19 cellular contexts compared by ENCODE assay signal in genomic region chr12:104411826-104412626, GRCh38. TPM values are rescaled to one million over a fixed set of nuclear protein-coding genes. Genes with fewer than 3 reads are reported as not detected.
DNase-seq lines count a peak whose midpoint lies in the region; ATAC-seq, FAIRE-seq and TF ChIP-seq lines count a peak whose summit lies in the region.
"Had no signal": no experiment of that assay in that cellular context is flagged by ENCODE, and none has a peak within 500 bp of the region (broad histone marks: within the 10 kb centered on the region; RNA-seq: fewer than 3 reads in every experiment).

No MANE protein-coding gene starts in this region.

- no peak overlapping the region for H3K56ac ChIP-seq in H1 (replicated peaks; ENCODE audit: insufficient read length, low read depth, low read length)

- no peak overlapping the region for H2BK12ac ChIP-seq in H1 (ENCODE audit: low read depth, low read length)

- no peak overlapping the region for H2BK5ac ChIP-seq in H1 (ENCODE audit: low read depth, low read length)

- no peak overlapping the region for H3K14ac ChIP-seq in H1 (ENCODE audit: insufficient read length)

- H3K36me3 ChIP-seq in BE2C (no peaks in the 10 kb centered on the region), H1 (ENCODE audit: control insufficient read depth in 2 of 4, insufficient read depth in 4 of 4, low read length in 3 of 4) (no peaks in the 10 kb centered on the region; a peak in 1 of 8 replicates), neural progenitor cell (no peaks in the 10 kb centered on the region)
- H3K36me3 ChIP-seq: esophagus muscularis mucosa had no signal

- H3K4me2 ChIP-seq in H1 (ENCODE audit: insufficient read depth in 1 of 2, low read depth in 2 of 2, low read length in 2 of 2) (no peak overlapping the region), neural progenitor cell (no peak overlapping the region)

- peak overlapping the region; percentile 42 for H4K91ac ChIP-seq in H1 (replicated peaks; ENCODE audit: insufficient read length, low read length)

- H3K27ac ChIP-seq in H1 (ENCODE audit: low read depth, low read length) (no peak overlapping the region), neural progenitor cell (no peak overlapping the region)
- H3K27ac ChIP-seq: body of pancreas, esophagus muscularis mucosa, HL-60, psoas muscle had no signal

- H3K27ac Mint-ChIP-seq in neural progenitor cell = peak overlapping the region; percentile 2
- H3K27ac Mint-ChIP-seq in activated CD4-positive, alpha-beta T cell treated with anti-CD3 and anti-CD28 coated beads for 36 hours = no peak overlapping the region

- H4K20me1 ChIP-seq in H1 (replicated peaks in 1 of 2; ENCODE audit: control insufficient read depth in 1 of 2, insufficient read depth in 2 of 2, low read length in 2 of 2) = no peaks in the 10 kb centered on the region
- no peaks in the 10 kb centered on the region for H4K20me1 ChIP-seq in neural progenitor cell (ENCODE audit: low read depth)

- H3K4me1 ChIP-seq in BE2C = peaks cover 30% of the 10 kb centered on the region
- H3K4me1 ChIP-seq in H1 (replicated peaks in 1 of 4; ENCODE audit: control insufficient read depth in 3 of 4, insufficient read depth in 4 of 4, low read length in 3 of 4) = peaks cover 3 to 13% (median 8%) of the 10 kb centered on the region in 4 experiments
- peaks cover 12% of the 10 kb centered on the region for H3K4me1 ChIP-seq in neural progenitor cell
- H3K4me1 ChIP-seq: esophagus muscularis mucosa, psoas muscle had no signal

- H3K4me1 Mint-ChIP-seq in neural progenitor cell = peaks cover 3% of the 10 kb centered on the region
- peaks cover 12% of the 10 kb centered on the region for H3K4me1 Mint-ChIP-seq in activated CD4-positive, alpha-beta T cell treated with anti-CD3 and anti-CD28 coated beads for 36 hours

- ATAC-seq in HG03460 (IDR thresholded peaks at IDR 0.05; ENCODE audit: unreplicated experiment) (no peak), HG03095 (IDR thresholded peaks at IDR 0.05; ENCODE audit: unreplicated experiment) (no peak)
- ATAC-seq in activated CD4-positive, alpha-beta T cell treated with anti-CD3 and anti-CD28 coated beads for 36 hours = no peak
- ATAC-seq: body of pancreas, left ventricle myocardium superior, Panc1, psoas muscle had no signal

- H2AK5ac ChIP-seq in H1 (ENCODE audit: low read depth, low read length) = no peak overlapping the region

- H3K4me3 ChIP-seq in BE2C (ENCODE audit: low read depth, low read length) (no peak overlapping the region), H1 (ENCODE audit: extremely low read depth in 1 of 4, insufficient read depth in 2 of 4, low read depth in 3 of 4, low read length in 4 of 4) (no peak overlapping the region), neural progenitor cell (no peak overlapping the region)
- H3K4me3 ChIP-seq: body of pancreas, esophagus muscularis mucosa, psoas muscle had no signal

- no peak overlapping the region for H2BK15ac ChIP-seq in H1 (ENCODE audit: low read length)

- POLR2A ChIA-PET in H1 (lab: Charles Lee; ENCODE audit: partially characterized antibody) = interaction anchor here (1.2 kb wide), 1 partner anchor 9 kb away, joined by 3 read pairs; no protein-coding TSS in a partner anchor
- POLR2A ChIA-PET in activated CD4-positive, alpha-beta T cell treated with anti-CD3 and anti-CD28 coated beads for 36 hours (lab: Charles Lee) = no interaction called here

- TF ChIP-seq EP300 in H1 (IDR thresholded peaks at IDR 0.05; ENCODE audit: borderline replicate concordance in 1 of 2, low read depth in 2 of 2, low read length in 2 of 2) = no peak

- no peak for TF ChIP-seq CTCF in BE2C (IDR thresholded peaks at IDR 0.05; ENCODE audit: low read depth, low read length)
- TF ChIP-seq CTCF in H1 (IDR thresholded peaks at IDR 0.05; ENCODE audit: control extremely low read depth in 1 of 3, insufficient read depth in 1 of 3, low read depth in 1 of 3, low read length in 3 of 3) = no peak
- TF ChIP-seq CTCF in neural progenitor cell (IDR thresholded peaks at IDR 0.05) = no peak

- H3K9ac ChIP-seq in H1 (replicated peaks in 1 of 4; ENCODE audit: extremely low read depth in 1 of 4, low read depth in 3 of 4, low read length in 3 of 4) (no peak overlapping the region), neural progenitor cell (no peak overlapping the region)

- H3K18ac ChIP-seq in H1 (ENCODE audit: extremely low read depth, low read length) = no peak overlapping the region

- H3K9me3 ChIP-seq in BE2C (no peaks in the 10 kb centered on the region), H1 (ENCODE audit: insufficient read depth in 2 of 2, low read depth in 1 of 2, low read length in 1 of 2) (no peaks in the 10 kb centered on the region), neural progenitor cell (ENCODE audit: low read depth) (no peaks in the 10 kb centered on the region)
- H3K9me3 ChIP-seq: body of pancreas, esophagus muscularis mucosa, psoas muscle had no signal

- peaks cover 1% of the 10 kb centered on the region; the same call in 1 of the 2 replicates for H3K23me2 ChIP-seq in H1 (ENCODE audit: low read depth, low read length)

- no peak for TF ChIP-seq RAD21 in H1 (IDR thresholded peaks at IDR 0.05 in 1 of 2, conservative IDR thresholded peaks at IDR 0.05 in 1 of 2; ENCODE audit: low read depth in 2 of 2, low read length in 2 of 2)

- no peaks in the 10 kb centered on the region for H3K79me1 ChIP-seq in H1 (ENCODE audit: low read depth, low read length)

- no peak for TF ChIP-seq POLR2A in H1 (IDR thresholded peaks at IDR 0.05; ENCODE audit: control extremely low read depth in 1 of 2, low read depth in 2 of 2, low read length in 2 of 2)

- CTCF ChIA-PET in H1 (lab: Charles Lee; ENCODE audit: partially characterized antibody) = interaction anchor here (0.6 to 1.2 kb wide), 4 partner anchors 116 to 642 kb away, joined by 3 to 4 read pairs (median 3); no protein-coding TSS in a partner anchor
- CTCF ChIA-PET in activated CD4-positive, alpha-beta T cell treated with anti-CD3 and anti-CD28 coated beads for 36 hours (lab: Charles Lee) = interaction anchor here (1.1 kb wide), 2 partner anchors 9 to 40 kb away, joined by 3 read pairs; no protein-coding TSS in a partner anchor

- no peak overlapping the region for H3K23ac ChIP-seq in H1 (ENCODE audit: insufficient read length)

- H3K9me3 Mint-ChIP-seq in neural progenitor cell = no peaks in the 10 kb centered on the region
- H3K9me3 Mint-ChIP-seq in activated CD4-positive, alpha-beta T cell treated with anti-CD3 and anti-CD28 coated beads for 36 hours (ENCODE audit: low read depth) = no peaks in the 10 kb centered on the region

- intact Hi-C loops in activated CD4-positive, alpha-beta T cell treated with anti-CD3 and anti-CD28 coated beads for 36 hours (cut with DNase I, micrococcal nuclease) = no loop called here

- no peaks in the 10 kb centered on the region for H3K36me3 Mint-ChIP-seq in neural progenitor cell
- H3K36me3 Mint-ChIP-seq in activated CD4-positive, alpha-beta T cell treated with anti-CD3 and anti-CD28 coated beads for 36 hours (ENCODE audit: low read depth) = no peaks in the 10 kb centered on the region

- peak; percentile 33 for DNase-seq in BE2C
- peak; percentile 13 for DNase-seq in HT1080 (ENCODE audit: low read depth)
- DNase-seq in H1 (ENCODE audit: low read depth in 1 of 2, low spot score in 2 of 2) = no peak
- no peak for DNase-seq in neural progenitor cell (ENCODE audit: low spot score)
- DNase-seq in activated CD4-positive, alpha-beta T cell treated with anti-CD3 and anti-CD28 coated beads for 36 hours = no peak
- DNase-seq in NCI-H345 treated with DMSO at 0.1 percent for 48 hours (lab: John Stamatoyannopoulos, UW; ENCODE audit: unreplicated experiment) = no peak
- DNase-seq: activated gamma-delta T cell treated with Interleukin-2 at 50 U/mL for 16 hours, body of pancreas, Kasumi-1, left ventricle myocardium superior, NCI-H1417 treated with DMSO at 0.1 percent for 48 hours, NCI-H524, psoas muscle had no signal

- peaks cover 3% of the 10 kb centered on the region for H3F3A ChIP-seq in neural progenitor cell (ENCODE audit: low read depth)

- no peak overlapping the region for H2BK20ac ChIP-seq in H1 (ENCODE audit: low read length)

- WGBS in H1 (ENCODE audit: extremely low coverage in 1 of 2, insufficient coverage in 1 of 2, insufficient read length in 1 of 2, insufficient replicate concordance in 2 of 2, low coverage in 1 of 2, low lambda C conversion rate in 2 of 2, missing lambda C conversion rate in 1 of 2), 2 experiments = 86% methylated on average over 16 of the region's 16 CpGs; no CpG with 5 or more reads in 1 of the 2 experiments

- H2AFZ ChIP-seq in H1 (ENCODE audit: low read length) (no peak overlapping the region), neural progenitor cell (replicated peaks) (no peak overlapping the region)

- H4K5ac ChIP-seq in H1 (ENCODE audit: insufficient read length, low read depth, low read length) = no peak overlapping the region

- H2BK120ac ChIP-seq in H1 (replicated peaks; ENCODE audit: low read depth, low read length) = no peak overlapping the region

- H3K4me3 Mint-ChIP-seq in neural progenitor cell = no peak overlapping the region
- no peak overlapping the region for H3K4me3 Mint-ChIP-seq in activated CD4-positive, alpha-beta T cell treated with anti-CD3 and anti-CD28 coated beads for 36 hours

- H3K27me3 Mint-ChIP-seq in neural progenitor cell (ENCODE audit: insufficient read depth, low read depth) = no peaks in the 10 kb centered on the region
- no peaks in the 10 kb centered on the region for H3K27me3 Mint-ChIP-seq in activated CD4-positive, alpha-beta T cell treated with anti-CD3 and anti-CD28 coated beads for 36 hours

- H4K8ac ChIP-seq in H1 (ENCODE audit: extremely low read depth, insufficient read depth, low read length) = no peak overlapping the region

- H3K4ac ChIP-seq in H1 (replicated peaks; ENCODE audit: insufficient read length, low read depth, low read length) = no peak overlapping the region

- H3K27me3 ChIP-seq in BE2C (no peaks in the 10 kb centered on the region), H1 (replicated peaks in 1 of 4; ENCODE audit: control insufficient read depth in 3 of 4, extremely low read depth in 1 of 4, insufficient read depth in 3 of 4, low read length in 3 of 4) (peaks cover 0 to 2% (median 0%) of the 10 kb centered on the region in 4 experiments; a peak in 3 of 7 replicates), neural progenitor cell (no peaks in the 10 kb centered on the region)
- H3K27me3 ChIP-seq: body of pancreas, esophagus muscularis mucosa had no signal

- no peak for FAIRE-seq in H1 (lab: Jason Lieb, UNC)
- FAIRE-seq: GM19239 had no signal

- H3K79me2 ChIP-seq in H1 (ENCODE audit: control insufficient read depth in 1 of 2, insufficient read depth in 2 of 2, low read length in 2 of 2) (no peaks in the 10 kb centered on the region), neural progenitor cell (ENCODE audit: low read depth) (no peaks in the 10 kb centered on the region)

RNA-seq across cellular contexts. Expression of gene CHST11, which starts 44.7 kb away (rescaled TPM):
- polyA plus RNA-seq in BE2C (2012; ENCODE audit: insufficient read depth, insufficient read length, low read depth) = 38.2 TPM
- total RNA-seq in HT1080 (2014; rRNA removed; shearing (Covaris generic)) = 38.0 and 54.3 TPM in 2 replicates
- 29.8 and 35.2 TPM in 2 replicates for polyA plus RNA-seq in HT1080 (2015; cell fraction: cytosol; rRNA removed)
- polyA plus RNA-seq in HT1080 (2015; cell fraction: nucleus; rRNA removed) = 46.0 and 49.2 TPM in 2 replicates
- total RNA-seq in H1 (2021; fragmentation: NEBNext Ultra II Directional; extraction: Animal tissue kit (Norgen Biotek cat#: 25700)) = 14.4 and 15.5 TPM in 2 replicates
- polyA plus RNA-seq in H1 (2011; rRNA removed) = 20.8 and 22.7 TPM in 2 replicates
- polyA plus RNA-seq in H1 (2011; cell fraction: cytosol; rRNA removed) = 22.9 TPM
- 22.8 TPM for polyA plus RNA-seq in H1 (2011; cell fraction: nucleus; rRNA removed)
- polyA plus RNA-seq in H1 (2012, experiment 1 of 2) = 9.2 to 10.4 TPM (median 10.0 TPM) in 4 replicates
- 3.5 TPM for polyA plus RNA-seq in H1 (2012, experiment 2 of 2)
- polyA plus RNA-seq in H1 (2013, experiment 1 of 2) = 8.5 TPM
- polyA plus RNA-seq in H1 (2013, experiment 2 of 2) = 9.3 TPM
- 8.6 and 8.9 TPM in 2 replicates for polyA minus RNA-seq in H1 (2011; rRNA and poly(A)+ RNA removed)
- 11.2 TPM for polyA minus RNA-seq in H1 (2011; cell fraction: cytosol; rRNA and poly(A)+ RNA removed)
- polyA minus RNA-seq in H1 (2011; cell fraction: nucleus; rRNA and poly(A)+ RNA removed) = 19.0 TPM
- total RNA-seq in neural progenitor cell (ENCODE audit: low replicate concordance) = 7.7 and 10.2 TPM in 2 replicates
- total RNA-seq in activated CD4-positive, alpha-beta T cell treated with anti-CD3 and anti-CD28 coated beads for 36 hours = 10 to 100 TPM; 33.3 to 33.6 TPM

Comparison
In these comparisons a context has a peak if more than half of its experiments do, and no peak if none do; other contexts are left out.
1. DNase-seq: peak in BE2C (single experiment) and HT1080 (single experiment); none in H1 (0 of 2), neural progenitor cell (single experiment), activated CD4-positive, alpha-beta T cell treated with anti-CD3 and anti-CD28 coated beads for 36 hours (single experiment) and NCI-H345 treated with DMSO at 0.1 percent for 48 hours (single experiment).